In genomic region chr2:218658671-218659257, GRCh38 we compare ENCODE assay signal across 8 cellular contexts.
DNase-seq lines count a peak whose midpoint lies in the region; ATAC-seq and TF ChIP-seq lines count a peak whose summit lies in the region.

No MANE protein-coding gene starts in this region.

- peak; percentile 43 for ATAC-seq in GM19455 (IDR thresholded peaks at IDR 0.05; ENCODE audit: unreplicated experiment)
- peak; percentile 31 for ATAC-seq in HG03571 (IDR thresholded peaks at IDR 0.05; ENCODE audit: unreplicated experiment)

- POLR2A ChIA-PET in RWPE1 (lab: Yijun Ruan, JAX; ENCODE audit: low non-redundant PET) = interaction anchor here (0.6 to 1.1 kb wide), 5 partner anchors 9 to 181 kb away, joined by 3 to 21 read pairs (median 3); partner anchors contain the start of genes RNF25 and STK36

- H3K4me3 ChIP-seq in DOHH2 (ENCODE audit: low read length) (peak overlapping the region; percentile 80), iPS-18c (ENCODE audit: insufficient read depth, low read depth, low read length) (peak overlapping the region; percentile 95)

- H3F3A ChIP-seq in DOHH2 (ENCODE audit: control insufficient read depth, insufficient read depth) = no peaks in the 10 kb centered on the region

- H3K79me2 ChIP-seq in DOHH2 (ENCODE audit: control insufficient read depth, low read length) = peaks cover 69% of the 10 kb centered on the region

- H3K9me3 ChIP-seq in DOHH2 (ENCODE audit: control insufficient read depth, insufficient read depth, low read length) (no peaks in the 10 kb centered on the region), iPS-18c (ENCODE audit: control insufficient read depth, insufficient read depth, low read length) (no peaks in the 10 kb centered on the region)

- peak; percentile 77 for DNase-seq in RWPE1 (ENCODE audit: low spot score)
- peak; percentile 32 for DNase-seq in amniotic epithelial cell (ENCODE audit: low read depth)
- peak; percentile 26 to 39 (median 36) for DNase-seq in stimulated activated CD4-positive, alpha-beta T cell treated with anti-CD3 and anti-CD28 coated beads, Interleukin-12 subunit alpha, Interleukin-12 subunit beta, amount 100 ng/mL, for 48 hours (ENCODE audit: low read depth in 2 of 3, low spot score in 1 of 3)
- DNase-seq in epidermal melanocyte (ENCODE audit: insufficient read length, low spot score) = no peak

- peaks cover 5% of the 10 kb centered on the region; the same call in 1 of the 2 replicates for H4K20me1 ChIP-seq in DOHH2 (ENCODE audit: control insufficient read depth, insufficient read depth, low read depth, low read length)

- H3K27me3 ChIP-seq in DOHH2 (ENCODE audit: control insufficient read depth, low read length) = no peaks in the 10 kb centered on the region

- peaks cover 78% of the 10 kb centered on the region for H3K36me3 ChIP-seq in DOHH2 (ENCODE audit: control insufficient read depth, low read length)

- peaks cover 20% of the 10 kb centered on the region for H3K4me1 ChIP-seq in DOHH2 (ENCODE audit: control insufficient read depth, low read length)

- CTCF ChIA-PET in RWPE1 (lab: Yijun Ruan, JAX) = interaction anchor here (0.6 to 2.6 kb wide), 14 partner anchors 11 to 218 kb away, joined by 3 to 12 read pairs (median 4); partner anchors contain the start of genes RNF25, STK36 and TTLL4

- H3K9me2 ChIP-seq in DOHH2 (replicated peaks; ENCODE audit: control insufficient read depth, low read length) = no peaks in the 10 kb centered on the region

- TF ChIP-seq CTCF in DOHH2 (IDR thresholded peaks at IDR 0.05; ENCODE audit: low read depth, low read length, poor library complexity, severe bottlenecking) (peak; percentile 66), RWPE1 (conservative IDR thresholded peaks at IDR 0.05; ENCODE audit: low read depth) (peak; percentile 74)

- peak overlapping the region; percentile 58 for H3K27ac ChIP-seq in DOHH2 (ENCODE audit: low read depth, low read length)
- H3K27ac ChIP-seq in RWPE1 = peak overlapping the region; percentile 84

- H3K4me2 ChIP-seq in DOHH2 (ENCODE audit: low read length) = peak overlapping the region; percentile 67
